Comparison of ENCODE assay signal across 29 cellular contexts in genomic region chr10:125194814-125195213, GRCh38.
"Had no signal": no experiment of that assay in that cellular context is flagged by ENCODE, and none has a peak within 500 bp of the region (broad histone marks: within the 10 kb centered on the region; RNA-seq: fewer than 3 reads in every experiment).

No MANE protein-coding gene starts in this region.

- H3K27ac ChIP-seq: stomach, suprapubic skin, testis, thoracic aorta, thyroid gland, tibial artery, tibial nerve, transverse colon, upper lobe of left lung, upper lobe of right lung, uterus, vagina had no signal

- H3K27me3 Mint-ChIP-seq: type B pancreatic cell had no signal

- H3K4me3 Mint-ChIP-seq: stimulated activated effector memory CD8-positive, alpha-beta T cell treated with anti-CD3 and anti-CD28 coated beads, Interleukin-12 subunit alpha, Interleukin-12 subunit beta, amount 100 ng/mL, for 72 hours; stimulated activated memory B cell treated with anti-CD40 and anti-IgM and Interleukin-4, amounts not matched to agents 10 μg/mL and 1 μg/mL and 100 μg/mL, for 72 hours; stimulated activated naive B cell treated with anti-CD40 and anti-IgM and Interleukin-4, amounts not matched to agents 10 μg/mL and 1 μg/mL and 100 μg/mL, for 72 hours; stimulated activated naive CD8-positive, alpha-beta T cell treated with anti-CD3 and anti-CD28 coated beads, Interleukin-15, amount 100 ng/mL, for 72 hours; stimulated activated naive CD8-positive, alpha-beta T cell treated with anti-CD3 and anti-CD28 coated beads, Interleukin-15, Interleukin-2, amounts not matched to agents 100 ng/mL and 50 ng/mL, for 24 hours; type B pancreatic cell had no signal

- H3K36me3 Mint-ChIP-seq: stimulated activated effector memory CD8-positive, alpha-beta T cell treated with anti-CD3 and anti-CD28 coated beads, Interleukin-12 subunit alpha, Interleukin-12 subunit beta, amount 100 ng/mL, for 72 hours; stimulated activated memory B cell treated with anti-CD40 and anti-IgM and Interleukin-4, amounts not matched to agents 10 μg/mL and 1 μg/mL and 100 μg/mL, for 72 hours; stimulated activated naive B cell treated with anti-CD40 and anti-IgM and Interleukin-4, amounts not matched to agents 10 μg/mL and 1 μg/mL and 100 μg/mL, for 72 hours; type B pancreatic cell had no signal

- ATAC-seq: stimulated activated effector memory CD8-positive, alpha-beta T cell treated with anti-CD3 and anti-CD28 coated beads, Interleukin-12 subunit alpha, Interleukin-12 subunit beta, amount 100 ng/mL, for 72 hours; stimulated activated memory B cell treated with anti-CD40 and anti-IgM and Interleukin-4, amounts not matched to agents 10 μg/mL and 1 μg/mL and 100 μg/mL, for 72 hours; stimulated activated naive B cell treated with anti-CD40 and anti-IgM and Interleukin-4, amounts not matched to agents 10 μg/mL and 1 μg/mL and 100 μg/mL, for 72 hours; stimulated activated naive CD8-positive, alpha-beta T cell treated with anti-CD3 and anti-CD28 coated beads, Interleukin-15, amount 100 ng/mL, for 72 hours; stimulated activated naive CD8-positive, alpha-beta T cell treated with anti-CD3 and anti-CD28 coated beads, Interleukin-15, Interleukin-2, amounts not matched to agents 100 U/mL and 50 U/mL, for 24 hours; upper lobe of right lung had no signal

- H3K4me3 ChIP-seq: stomach, suprapubic skin, testis, thoracic aorta, thyroid gland, tibial artery, tibial nerve, transverse colon, upper lobe of left lung, upper lobe of right lung, uterus, vagina had no signal

- DNase-seq: stimulated activated CD4-positive, alpha-beta T cell treated with anti-CD3 and anti-CD28 coated beads, Interleukin-2, amount 100 ng/mL, for 48 hours; stimulated activated CD4-positive, alpha-beta T cell treated with anti-CD3 and anti-CD28 coated beads, Interleukin-4, amount 100 ng/mL, for 1 hour; stimulated activated CD4-positive, alpha-beta T cell treated with anti-CD3 and anti-CD28 coated beads, Interleukin-4, amount 100 ng/mL, for 24 hours; stimulated activated CD4-positive, alpha-beta T cell treated with anti-CD3 and anti-CD28 coated beads, Interleukin-4, amount 100 ng/mL, for 4 hours; stimulated activated CD8-positive, alpha-beta memory T cell treated with anti-CD3 and anti-CD28 coated beads, Interleukin-4, amount 100 ng/mL, for 48 hours; stimulated activated naive B cell treated with anti-CD40 and anti-IgM and Interleukin-4, amounts not matched to agents 10 μg/mL and 1 μg/mL and 100 μg/mL, for 72 hours; stimulated activated naive CD4-positive, alpha-beta T cell; stimulated activated naive CD4-positive, alpha-beta T cell treated with Interleukin-2 at 50 U/mL for 16 hours; stimulated activated naive CD8-positive, alpha-beta T cell treated with anti-CD3 and anti-CD28 coated beads, Interleukin-15, amount 100 ng/mL, for 72 hours; stimulated activated naive CD8-positive, alpha-beta T cell treated with anti-CD3 and anti-CD28 coated beads, Interleukin-15, Interleukin-2, amounts not matched to agents 100 U/mL and 50 U/mL, for 24 hours; stomach; substantia nigra; testis; thyroid gland; tibial artery; transverse colon; trophoblast cell; upper lobe of right lung; uterus had no signal

- H3K9me3 Mint-ChIP-seq: stimulated activated effector memory CD8-positive, alpha-beta T cell treated with anti-CD3 and anti-CD28 coated beads, Interleukin-12 subunit alpha, Interleukin-12 subunit beta, amount 100 ng/mL, for 72 hours; stimulated activated memory B cell treated with anti-CD40 and anti-IgM and Interleukin-4, amounts not matched to agents 10 μg/mL and 1 μg/mL and 100 μg/mL, for 72 hours; stimulated activated naive B cell treated with anti-CD40 and anti-IgM and Interleukin-4, amounts not matched to agents 10 μg/mL and 1 μg/mL and 100 μg/mL, for 72 hours; stimulated activated naive CD8-positive, alpha-beta T cell treated with anti-CD3 and anti-CD28 coated beads, Interleukin-15, amount 100 ng/mL, for 72 hours; type B pancreatic cell had no signal

- H3K4me1 Mint-ChIP-seq: stimulated activated effector memory CD8-positive, alpha-beta T cell treated with anti-CD3 and anti-CD28 coated beads, Interleukin-12 subunit alpha, Interleukin-12 subunit beta, amount 100 ng/mL, for 72 hours; stimulated activated memory B cell treated with anti-CD40 and anti-IgM and Interleukin-4, amounts not matched to agents 10 μg/mL and 1 μg/mL and 100 μg/mL, for 72 hours; stimulated activated naive B cell treated with anti-CD40 and anti-IgM and Interleukin-4, amounts not matched to agents 10 μg/mL and 1 μg/mL and 100 μg/mL, for 72 hours; stimulated activated naive CD8-positive, alpha-beta T cell treated with anti-CD3 and anti-CD28 coated beads, Interleukin-15, amount 100 ng/mL, for 72 hours had no signal

- H3K27me3 ChIP-seq: stomach, suprapubic skin, testis, thyroid gland, tibial nerve, upper lobe of left lung, upper lobe of right lung, uterus, vagina had no signal

- H3K27ac Mint-ChIP-seq: stimulated activated effector memory CD8-positive, alpha-beta T cell treated with anti-CD3 and anti-CD28 coated beads, Interleukin-12 subunit alpha, Interleukin-12 subunit beta, amount 100 ng/mL, for 72 hours; stimulated activated memory B cell treated with anti-CD40 and anti-IgM and Interleukin-4, amounts not matched to agents 10 μg/mL and 1 μg/mL and 100 μg/mL, for 72 hours; stimulated activated naive B cell treated with anti-CD40 and anti-IgM and Interleukin-4, amounts not matched to agents 10 μg/mL and 1 μg/mL and 100 μg/mL, for 72 hours; stimulated activated naive CD8-positive, alpha-beta T cell treated with anti-CD3 and anti-CD28 coated beads, Interleukin-15, Interleukin-2, amounts not matched to agents 100 ng/mL and 50 ng/mL, for 24 hours; type B pancreatic cell had no signal

- H3K4me1 ChIP-seq: stomach, suprapubic skin, testis, thyroid gland, tibial artery, tibial nerve, transverse colon, upper lobe of left lung, upper lobe of right lung, uterus, vagina had no signal

- H3K9me3 ChIP-seq: stomach, suprapubic skin, testis, thoracic aorta, thyroid gland, tibial artery, tibial nerve, transverse colon, upper lobe of left lung, upper lobe of right lung, uterus, vagina had no signal

- H3K36me3 ChIP-seq: stomach, suprapubic skin, thoracic aorta, thyroid gland, tibial artery, tibial nerve, transverse colon, upper lobe of left lung, upper lobe of right lung, uterus, vagina had no signal

- FAIRE-seq: urothelium cell line had no signal
